ENCODE assay signal across 8 cellular contexts in the genomic region with DNA sequence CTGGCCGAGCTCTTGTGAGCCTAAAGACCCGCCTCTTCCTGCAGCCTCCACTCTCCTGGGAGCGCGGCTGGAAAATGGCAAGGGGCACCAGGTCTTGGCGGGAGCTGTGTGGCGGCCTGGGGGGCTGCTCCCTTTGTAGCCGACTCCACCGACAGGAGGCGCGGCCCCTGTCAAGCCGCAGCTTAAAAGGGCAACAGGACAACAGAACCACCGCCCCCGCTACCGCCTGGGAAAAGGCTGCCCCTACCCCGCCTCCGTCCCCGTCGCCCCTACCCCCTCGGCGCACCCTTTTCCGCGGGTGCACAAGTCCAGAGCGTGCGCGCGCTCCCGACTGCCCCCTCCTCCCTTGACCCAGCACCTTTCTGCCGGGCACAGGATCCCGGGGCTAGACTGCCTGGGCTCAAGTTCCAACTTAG.
A peak's percentile ranks its signal among the peaks of the same experiment; 100 is the strongest.
DNase-seq lines count a peak whose midpoint lies in the region; ATAC-seq, FAIRE-seq and TF ChIP-seq lines count a peak whose summit lies in the region.
"Not testable (repeated sequence)": the region's sequence is repeated elsewhere in the genome, so short reads cannot be mapped to it uniquely, and the experiment has no call there.

No MANE protein-coding gene starts in this region.

- not testable (repeated sequence) for H3K27ac Mint-ChIP-seq in Caco-2 (ENCODE audit: unreplicated experiment); WTC11; activated naive CD8-positive, alpha-beta T cell treated with anti-CD3 and anti-CD28 coated beads, Interleukin-2, amount 50 U/mL, for 24 hours; glutamatergic neuron (ENCODE audit: unreplicated experiment)

- POLR2A ChIA-PET in Caco-2 (lab: Charles Lee); WTC11 (lab: Charles Lee): not testable (repeated sequence)

- H3K9me3 ChIP-seq in Caco-2, pancreas, stomach: not testable (repeated sequence)

- not testable (repeated sequence) for H3K27me3 ChIP-seq in Caco-2 (replicated peaks; ENCODE audit: control insufficient read depth, insufficient read depth, low read length); pancreas; stomach

- CTCF ChIA-PET in Caco-2 (lab: Charles Lee); WTC11 (lab: Charles Lee): not testable (repeated sequence)

- 0% methylated on average over 7 to 25 of the region's 29 CpGs for WGBS in pancreas, 2 donors
- WGBS in stomach, 5 donors: 0 to 1% (median 0%) methylated on average over 7 to 23 of the region's 29 CpGs; no CpG with 5 or more reads in 1 of the 5 donors

- not testable (repeated sequence) for H3K9me3 Mint-ChIP-seq in Caco-2 (ENCODE audit: unreplicated experiment); WTC11; activated naive CD8-positive, alpha-beta T cell treated with anti-CD3 and anti-CD28 coated beads, Interleukin-2, amount 50 U/mL, for 24 hours; glutamatergic neuron (ENCODE audit: unreplicated experiment)

- TF ChIP-seq CTCF in Caco-2 (IDR thresholded peaks at IDR 0.05; ENCODE audit: insufficient read depth in 1 of 2, low read depth in 1 of 2, low read length in 1 of 2, severe bottlenecking in 1 of 2, unreplicated experiment in 1 of 2): peak in 1 of 2 experiments; percentile 10
- not testable (repeated sequence) for TF ChIP-seq CTCF in WTC11 (IDR thresholded peaks at IDR 0.05); glutamatergic neuron (IDR thresholded peaks at IDR 0.05; ENCODE audit: partially characterized antibody, unreplicated experiment); pancreas (IDR thresholded peaks at IDR 0.05); stomach (IDR thresholded peaks at IDR 0.05)

- TF ChIP-seq EP300 in stomach (IDR thresholded peaks at IDR 0.05): not testable (repeated sequence)

- not testable (repeated sequence) for BruUV-seq in Caco-2 (replicated peaks; lab: Mats Ljungman, UMichigan)

- DNase-seq in Caco-2 (peak; percentile 11 to 26), KBM-7 (peak; percentile 56), WTC11 (ENCODE audit: low spot score) (peak; percentile 69), glutamatergic neuron (peak; percentile 80), left kidney (ENCODE audit: low read depth, low spot score) (peak; percentile 82), pancreas (peak in 4 of 6 donors; percentile 16 to 61 (median 32))
- DNase-seq in activated naive CD8-positive, alpha-beta T cell treated with anti-CD3 and anti-CD28 coated beads, Interleukin-2, amount 50 U/mL, for 24 hours: peak; percentile 14
- not testable (repeated sequence) for DNase-seq in stomach

- H3K4me3 Mint-ChIP-seq in Caco-2 (ENCODE audit: unreplicated experiment); WTC11; activated naive CD8-positive, alpha-beta T cell treated with anti-CD3 and anti-CD28 coated beads, Interleukin-2, amount 50 U/mL, for 24 hours; glutamatergic neuron (ENCODE audit: unreplicated experiment): not testable (repeated sequence)

- intact Hi-C loops in Caco-2 (cut with micrococcal nuclease; ENCODE audit: unreplicated experiment); pancreas (cut with DNase I); stomach (cut with DNase I; ENCODE audit: low total_unique reads): not testable (repeated sequence)

- H3K36me3 Mint-ChIP-seq in Caco-2 (ENCODE audit: insufficient read depth, unreplicated experiment); WTC11; activated naive CD8-positive, alpha-beta T cell treated with anti-CD3 and anti-CD28 coated beads, Interleukin-2, amount 50 U/mL, for 24 hours (ENCODE audit: low read depth); glutamatergic neuron (ENCODE audit: unreplicated experiment): not testable (repeated sequence)

- H3K27me3 Mint-ChIP-seq in Caco-2 (ENCODE audit: insufficient read depth, unreplicated experiment); activated naive CD8-positive, alpha-beta T cell treated with anti-CD3 and anti-CD28 coated beads, Interleukin-2, amount 50 U/mL, for 24 hours; glutamatergic neuron (ENCODE audit: unreplicated experiment): not testable (repeated sequence)
- H3K27me3 Mint-ChIP-seq in WTC11 (ENCODE audit: low read depth): peaks cover 11% of the 10 kb centered on the region

- in situ Hi-C loops in KBM-7 (cut with MboI; ENCODE audit: low pct_unique_long_range_greater_than_20kb, low sequenced_read_pairs): not testable (repeated sequence)

- TF ChIP-seq POLR2A in stomach (IDR thresholded peaks at IDR 0.05): not testable (repeated sequence)

- ATAC-seq in WTC11: peak; percentile 55
- ATAC-seq in activated naive CD8-positive, alpha-beta T cell treated with anti-CD3 and anti-CD28 coated beads, Interleukin-2, amount 50 U/mL, for 24 hours: not testable (repeated sequence)
- ATAC-seq in pancreas: peak; percentile 68 to 85 (median 75)

- H3K36me3 ChIP-seq in Caco-2 (ENCODE audit: control insufficient read depth, insufficient read depth, low read length); pancreas; stomach: not testable (repeated sequence)

- not testable (repeated sequence) for H3K4me1 ChIP-seq in Caco-2, pancreas, stomach

- FAIRE-seq in pancreas (lab: Jason Lieb, UNC): not testable (repeated sequence)

- not testable (repeated sequence) for H3K4me1 Mint-ChIP-seq in Caco-2 (ENCODE audit: low read depth, unreplicated experiment); WTC11; activated naive CD8-positive, alpha-beta T cell treated with anti-CD3 and anti-CD28 coated beads, Interleukin-2, amount 50 U/mL, for 24 hours; glutamatergic neuron (ENCODE audit: low read depth, unreplicated experiment)

- not testable (repeated sequence) for H3K27ac ChIP-seq in pancreas, stomach

- H3K4me3 ChIP-seq in Caco-2 (ENCODE audit: low read depth, low read length) (peak overlapping the region; percentile 19), pancreas (peak overlapping the region in 1 of 4 donors; percentile 30), stomach (peak overlapping the region; percentile 19 to 41 (median 24))
